ENCODE assay signal across 35 cellular contexts in genomic region chrY:7753708-7754107, GRCh38.
"Had no signal": no experiment of that assay in that cellular context is flagged by ENCODE, and none has a peak within 500 bp of the region (broad histone marks: within the 10 kb centered on the region; RNA-seq: fewer than 3 reads in every experiment).

No MANE protein-coding gene starts in this region.

- H3K27ac ChIP-seq: KMS-11 had no signal

- H3K4me2 ChIP-seq: KMS-11 had no signal

- DNase-seq: Karpas-422, Kasumi-1, KG1, MG63, MM.1S, MV-4-11, NCI-H1048, NCI-H1092, NCI-H1092 treated with DMSO at 0.1 percent for 48 hours, NCI-H1105, NCI-H1105 treated with DMSO at 0.1 percent for 48 hours, NCI-H1417, NCI-H1417 treated with DMSO at 0.1 percent for 48 hours, NCI-H1436, NCI-H1436 treated with DMSO at 0.1 percent for 48 hours, NCI-H146, NCI-H1694, NCI-H1694 treated with DMSO at 0.1 percent for 48 hours, NCI-H187, NCI-H187 treated with DMSO at 0.1 percent for 48 hours, NCI-H1930, NCI-H2029, NCI-H2029 treated with DMSO at 0.1 percent for 48 hours, NCI-H2081, NCI-H2081 treated with DMSO at 0.1 percent for 48 hours, NCI-H2107, NCI-H2171, NCI-H2171 treated with DMSO at 0.1 percent for 48 hours, NCI-H2227 treated with DMSO at 0.1 percent for 48 hours, NCI-H226, NCI-H345, NCI-H446, NCI-H446 treated with DMSO at 0.1 percent for 48 hours, NCI-H510A had no signal

- H3K9me3 ChIP-seq: MG63 had no signal

- H3K4me3 ChIP-seq: MG63 had no signal

- H3K36me3 ChIP-seq: MG63 had no signal

- H3K9ac ChIP-seq: KMS-11 had no signal

- H3K27me3 ChIP-seq: MG63 had no signal
